Comparison of ENCODE assay signal across 25 cellular contexts in genomic region chr16:12513057-12513790, GRCh38.
DNase-seq lines count a peak whose midpoint lies in the region; ATAC-seq and TF ChIP-seq lines count a peak whose summit lies in the region.
"Had no signal": no experiment of that assay in that cellular context is flagged by ENCODE, and none has a peak within 500 bp of the region (broad histone marks: within the 10 kb centered on the region; RNA-seq: fewer than 3 reads in every experiment).

No MANE protein-coding gene starts in this region.

- H3K36me3 ChIP-seq in neutrophil: no peaks in the 10 kb centered on the region
- H3K36me3 ChIP-seq: breast epithelium, suprapubic skin had no signal

- no peak overlapping the region for H3K4me3 ChIP-seq in neutrophil (ENCODE audit: low read depth in 1 of 2, low read length in 1 of 2)
- H3K4me3 ChIP-seq: breast epithelium, GM23338, PC-9, suprapubic skin had no signal

- H3K4me1 ChIP-seq in neutrophil (ENCODE audit: control insufficient read depth in 1 of 2, insufficient read depth in 1 of 2, low read depth in 1 of 2, low read length in 1 of 2): peaks cover 2 to 10% of the 10 kb centered on the region in 2 experiments
- H3K4me1 ChIP-seq: breast epithelium, suprapubic skin had no signal

- peaks cover 5% of the 10 kb centered on the region for H3K4me1 Mint-ChIP-seq in stimulated activated naive CD8-positive, alpha-beta T cell treated with anti-CD3 and anti-CD28 coated beads, Interleukin-15, amount 100 ng/mL, for 72 hours
- peaks cover 13 to 25% of the 10 kb centered on the region in 2 donors for H3K4me1 Mint-ChIP-seq in effector memory CD8-positive, alpha-beta T cell (ENCODE audit: low read depth in 2 of 2)

- peak overlapping the region; percentile 18 for H3K27ac ChIP-seq in neutrophil
- H3K27ac ChIP-seq: breast epithelium, PC-9, suprapubic skin had no signal

- no peak for TF ChIP-seq CTCF in neutrophil (IDR thresholded peaks at IDR 0.05)

- H3K27ac Mint-ChIP-seq in stimulated activated naive CD8-positive, alpha-beta T cell treated with anti-CD3 and anti-CD28 coated beads, Interleukin-15, amount 100 ng/mL, for 72 hours: peak overlapping the region; percentile 18 to 61
- peak overlapping the region; percentile 1 to 77 for H3K27ac Mint-ChIP-seq in effector memory CD8-positive, alpha-beta T cell
- H3K27ac Mint-ChIP-seq: activated CD8-positive, alpha-beta T cell treated with anti-CD3 and anti-CD28 coated beads for 36 hours; activated naive CD8-positive, alpha-beta T cell; GM23338; mesothelial cell of epicardium; T-helper 17 cell had no signal

- no peaks in the 10 kb centered on the region for H3K9me3 Mint-ChIP-seq in stimulated activated naive CD8-positive, alpha-beta T cell treated with anti-CD3 and anti-CD28 coated beads, Interleukin-15, amount 100 ng/mL, for 72 hours
- H3K9me3 Mint-ChIP-seq in effector memory CD8-positive, alpha-beta T cell: no peaks in the 10 kb centered on the region
- H3K9me3 Mint-ChIP-seq: activated CD8-positive, alpha-beta T cell treated with anti-CD3 and anti-CD28 coated beads for 36 hours; GM23338; mesothelial cell of epicardium; naive thymus-derived CD4-positive, alpha-beta T cell had no signal

- H3K9me3 ChIP-seq in neutrophil: no peaks in the 10 kb centered on the region
- H3K9me3 ChIP-seq: breast epithelium, suprapubic skin had no signal

- H3K27me3 Mint-ChIP-seq in stimulated activated naive CD8-positive, alpha-beta T cell treated with anti-CD3 and anti-CD28 coated beads, Interleukin-15, amount 100 ng/mL, for 72 hours: no peaks in the 10 kb centered on the region
- H3K27me3 Mint-ChIP-seq in effector memory CD8-positive, alpha-beta T cell: no peaks in the 10 kb centered on the region
- H3K27me3 Mint-ChIP-seq: activated CD8-positive, alpha-beta T cell treated with anti-CD3 and anti-CD28 coated beads for 36 hours; activated naive CD8-positive, alpha-beta T cell; naive thymus-derived CD4-positive, alpha-beta T cell; T-helper 17 cell had no signal

- H3K27me3 ChIP-seq in neutrophil: no peaks in the 10 kb centered on the region
- H3K27me3 ChIP-seq: breast epithelium, suprapubic skin had no signal

- H3K4me3 Mint-ChIP-seq in stimulated activated naive CD8-positive, alpha-beta T cell treated with anti-CD3 and anti-CD28 coated beads, Interleukin-15, amount 100 ng/mL, for 72 hours: no peak overlapping the region
- H3K4me3 Mint-ChIP-seq in effector memory CD8-positive, alpha-beta T cell: no peak overlapping the region
- H3K4me3 Mint-ChIP-seq: activated CD8-positive, alpha-beta T cell treated with anti-CD3 and anti-CD28 coated beads for 36 hours; activated naive CD8-positive, alpha-beta T cell; GM23338; mesothelial cell of epicardium; naive thymus-derived CD4-positive, alpha-beta T cell; T-helper 17 cell had no signal

- no peak for DNase-seq in stimulated activated naive CD8-positive, alpha-beta T cell treated with anti-CD3 and anti-CD28 coated beads, Interleukin-15, amount 100 ng/mL, for 72 hours
- DNase-seq in stimulated activated naive CD8-positive, alpha-beta T cell treated with anti-CD3 and anti-CD28 coated beads, Interleukin-15, Interleukin-2, amounts not matched to agents 100 U/mL and 50 U/mL, for 24 hours: no peak
- no peak for DNase-seq in effector memory CD8-positive, alpha-beta T cell
- DNase-seq in NCI-H1930 (lab: John Stamatoyannopoulos, UW): no peak
- no peak for DNase-seq in effector CD4-positive, alpha-beta T cell
- DNase-seq: activated CD4-positive, CD25-positive, alpha-beta regulatory T cell treated with anti-CD3 and anti-CD28 coated beads, Interleukin-2, amount 50 U/mL, for 72 hours; activated CD8-positive, alpha-beta memory T cell treated with anti-CD3 and anti-CD28 coated beads, Interleukin-2, amount 50 U/mL, for 48 hours; activated CD8-positive, alpha-beta T cell treated with anti-CD3 and anti-CD28 coated beads for 36 hours; effector memory CD4-positive, alpha-beta T cell; EL; naive thymus-derived CD4-positive, alpha-beta T cell; NCI-H1092; NCI-H187; PC-9; stimulated activated CD4-positive, alpha-beta T cell treated with anti-CD3 and anti-CD28 coated beads, Interleukin-4, amount 100 ng/mL, for 24 hours; T-helper 17 cell had no signal

- peaks cover 3% of the 10 kb centered on the region for H3K36me3 Mint-ChIP-seq in effector memory CD8-positive, alpha-beta T cell (ENCODE audit: insufficient read depth)
- H3K36me3 Mint-ChIP-seq: mesothelial cell of epicardium had no signal

- ATAC-seq in stimulated activated naive CD8-positive, alpha-beta T cell treated with anti-CD3 and anti-CD28 coated beads, Interleukin-15, amount 100 ng/mL, for 72 hours: peak; percentile 42
- no peak for ATAC-seq in stimulated activated naive CD8-positive, alpha-beta T cell treated with anti-CD3 and anti-CD28 coated beads, Interleukin-15, Interleukin-2, amounts not matched to agents 100 U/mL and 50 U/mL, for 24 hours
- ATAC-seq in effector memory CD8-positive, alpha-beta T cell (replicated peaks): no peak
- ATAC-seq in HG03196 (IDR thresholded peaks at IDR 0.05; ENCODE audit: unreplicated experiment): no peak
- ATAC-seq: activated CD8-positive, alpha-beta T cell treated with anti-CD3 and anti-CD28 coated beads for 36 hours; GM23338; naive thymus-derived CD4-positive, alpha-beta T cell; Right ventricle myocardium inferior; SK-N-SH treated with all-trans-retinoic acid at 6 μM for 48 hours; T-helper 17 cell had no signal
